Comparison of ENCODE assay signal across 12 cellular contexts in genomic region chr2:54652540-54652939, GRCh38.
DNase-seq lines count a peak whose midpoint lies in the region; ATAC-seq and TF ChIP-seq lines count a peak whose summit lies in the region.
"Had no signal": no experiment of that assay in that cellular context is flagged by ENCODE, and none has a peak within 500 bp of the region (broad histone marks: within the 10 kb centered on the region; RNA-seq: fewer than 3 reads in every experiment).

No MANE protein-coding gene starts in this region.

- H3K4me3 ChIP-seq in gastrocnemius medialis: no peak overlapping the region
- H3K4me3 ChIP-seq: MG63, right atrium auricular region had no signal

- H3K4me1 ChIP-seq in gastrocnemius medialis: no peaks in the 10 kb centered on the region
- H3K4me1 ChIP-seq: right atrium auricular region had no signal

- H3K36me3 ChIP-seq in gastrocnemius medialis: peaks cover 0 to 93% of the 10 kb centered on the region in 2 donors

- H3K27ac Mint-ChIP-seq in activated CD4-positive, alpha-beta T cell treated with anti-CD3 and anti-CD28 coated beads, Interleukin-2, amount 10 ng/mL, durations not matched to agents 24 days and 14 days: no peak overlapping the region

- no peaks in the 10 kb centered on the region for H3K9me3 Mint-ChIP-seq in activated CD4-positive, alpha-beta T cell treated with anti-CD3 and anti-CD28 coated beads, Interleukin-2, amount 10 ng/mL, durations not matched to agents 24 days and 14 days
- H3K9me3 Mint-ChIP-seq: CD4-positive, alpha-beta memory T cell had no signal

- DNase-seq in EH (ENCODE audit: low read depth) (peak; percentile 47), RPMI7951 (ENCODE audit: low read depth) (peak; percentile 41), NCI-H524 treated with DMSO at 0.1 percent for 48 hours (lab: John Stamatoyannopoulos, UW) (no peak), gastrocnemius medialis (no peak), RWPE1 (ENCODE audit: low spot score) (no peak)
- no peak for DNase-seq in activated CD4-positive, alpha-beta T cell treated with anti-CD3 and anti-CD28 coated beads, Interleukin-2, amount 10 ng/mL, durations not matched to agents 24 days and 14 days
- DNase-seq: CD4-positive, alpha-beta memory T cell; MG63; NK-92 treated with Interleukin-12 subunit alpha and Interleukin-12 subunit beta, amount 100 ng/mL, for 24 hours had no signal

- H3K36me3 Mint-ChIP-seq in activated CD4-positive, alpha-beta T cell treated with anti-CD3 and anti-CD28 coated beads, Interleukin-2, amount 10 ng/mL, durations not matched to agents 24 days and 14 days (ENCODE audit: low read depth): peaks cover 82% of the 10 kb centered on the region

- intact Hi-C loops in gastrocnemius medialis (cut with DNase I; ENCODE audit: low total_unique reads): no loop called here
- intact Hi-C loops in activated CD4-positive, alpha-beta T cell treated with anti-CD3 and anti-CD28 coated beads, Interleukin-2, amount 10 ng/mL, durations not matched to agents 24 days and 14 days (cut with micrococcal nuclease): loop anchor here (10.0 kb wide), 1 partner anchor 522 kb away; no protein-coding TSS in a partner anchor

- no peak for TF ChIP-seq CTCF in gastrocnemius medialis (IDR thresholded peaks at IDR 0.05 in 4 of 5, conservative IDR thresholded peaks at IDR 0.05 in 1 of 5)
- no peak for TF ChIP-seq CTCF in RWPE1 (conservative IDR thresholded peaks at IDR 0.05; ENCODE audit: low read depth)

- no peak overlapping the region for H3K27ac ChIP-seq in gastrocnemius medialis
- H3K27ac ChIP-seq in RWPE1: no peak overlapping the region
- H3K27ac ChIP-seq: right atrium auricular region had no signal

- peak; percentile 65 for ATAC-seq in GM19324 (IDR thresholded peaks at IDR 0.05; ENCODE audit: low FRiP score, unreplicated experiment)
- peak; percentile 71 for ATAC-seq in HG02852 (IDR thresholded peaks at IDR 0.05; ENCODE audit: unreplicated experiment)
- no peak for ATAC-seq in gastrocnemius medialis

- no peaks in the 10 kb centered on the region for H3K27me3 ChIP-seq in gastrocnemius medialis
- H3K27me3 ChIP-seq: MG63, right atrium auricular region had no signal

- CTCF ChIA-PET in RWPE1 (lab: Yijun Ruan, JAX): interaction anchor here (1.2 kb wide), 1 partner anchor 13 kb away, joined by 3 read pairs; no protein-coding TSS in a partner anchor

- no peak for TF ChIP-seq POLR2A in gastrocnemius medialis (IDR thresholded peaks at IDR 0.05)

- in situ Hi-C loops in gastrocnemius medialis (cut with MboI; ENCODE audit: low sequenced_read_pairs in 4 of 4): loop anchor here in 1 of 4 donors (10.0 to 25.0 kb wide), 2 partner anchors 52 to 185 kb away; no protein-coding TSS in a partner anchor

- H3K4me3 Mint-ChIP-seq in activated CD4-positive, alpha-beta T cell treated with anti-CD3 and anti-CD28 coated beads, Interleukin-2, amount 10 ng/mL, durations not matched to agents 24 days and 14 days: no peak overlapping the region
- H3K4me3 Mint-ChIP-seq: CD4-positive, alpha-beta memory T cell had no signal

- peaks cover 11% of the 10 kb centered on the region for H3K4me1 Mint-ChIP-seq in activated CD4-positive, alpha-beta T cell treated with anti-CD3 and anti-CD28 coated beads, Interleukin-2, amount 10 ng/mL, durations not matched to agents 24 days and 14 days

- POLR2A ChIA-PET in RWPE1 (lab: Yijun Ruan, JAX; ENCODE audit: low non-redundant PET): no interaction called here

- H3K9me3 ChIP-seq in gastrocnemius medialis: no peaks in the 10 kb centered on the region
- H3K9me3 ChIP-seq: MG63, right atrium auricular region had no signal

- H3K27me3 Mint-ChIP-seq in activated CD4-positive, alpha-beta T cell treated with anti-CD3 and anti-CD28 coated beads, Interleukin-2, amount 10 ng/mL, durations not matched to agents 24 days and 14 days: no peaks in the 10 kb centered on the region
- H3K27me3 Mint-ChIP-seq: CD4-positive, alpha-beta memory T cell had no signal

Comparison
In these comparisons a context has a peak if more than half of its experiments do, and no peak if none do; other contexts are left out.
1. DNase-seq: peak in EH (single experiment) and RPMI7951 (single experiment); none in NCI-H524 treated with DMSO at 0.1 percent for 48 hours (single experiment), gastrocnemius medialis (0 of 2), activated CD4-positive, alpha-beta T cell treated with anti-CD3 and anti-CD28 coated beads, Interleukin-2, amount 10 ng/mL, durations not matched to agents 24 days and 14 days (single experiment) and RWPE1 (single experiment).
2. ATAC-seq: peak in GM19324 (single experiment) and HG02852 (single experiment); none in gastrocnemius medialis (0 of 2).